ENCODE assay signal across 1 cellular context in the genomic region with DNA sequence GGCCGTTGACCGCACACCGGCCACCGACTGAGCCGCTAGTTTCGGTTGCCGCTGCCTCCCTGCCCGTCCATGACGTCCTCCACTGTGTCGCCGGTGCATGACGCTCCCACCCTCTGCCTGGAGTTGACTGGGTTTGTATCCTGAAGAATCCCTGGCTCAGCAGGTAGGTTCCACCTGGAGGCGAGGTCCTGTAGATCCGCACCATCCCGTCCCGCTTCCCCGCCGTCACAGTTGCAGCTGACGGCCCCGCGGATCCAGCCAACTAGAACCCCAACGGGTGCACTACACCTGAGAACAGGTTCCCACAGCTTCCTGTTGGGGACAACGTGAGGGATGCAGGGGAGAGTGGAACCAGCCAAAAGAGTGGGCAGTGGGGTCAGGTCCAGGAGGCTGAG.
TF ChIP-seq lines count a peak whose summit lies in the region.

No MANE protein-coding gene starts in this region.

TF ChIP-seq in K562, 482 proteins besides CTCF, POLR2A, EP300 and RAD21 (continued from another document and continues in another):
- TF ChIP-seq, protein P1, sequence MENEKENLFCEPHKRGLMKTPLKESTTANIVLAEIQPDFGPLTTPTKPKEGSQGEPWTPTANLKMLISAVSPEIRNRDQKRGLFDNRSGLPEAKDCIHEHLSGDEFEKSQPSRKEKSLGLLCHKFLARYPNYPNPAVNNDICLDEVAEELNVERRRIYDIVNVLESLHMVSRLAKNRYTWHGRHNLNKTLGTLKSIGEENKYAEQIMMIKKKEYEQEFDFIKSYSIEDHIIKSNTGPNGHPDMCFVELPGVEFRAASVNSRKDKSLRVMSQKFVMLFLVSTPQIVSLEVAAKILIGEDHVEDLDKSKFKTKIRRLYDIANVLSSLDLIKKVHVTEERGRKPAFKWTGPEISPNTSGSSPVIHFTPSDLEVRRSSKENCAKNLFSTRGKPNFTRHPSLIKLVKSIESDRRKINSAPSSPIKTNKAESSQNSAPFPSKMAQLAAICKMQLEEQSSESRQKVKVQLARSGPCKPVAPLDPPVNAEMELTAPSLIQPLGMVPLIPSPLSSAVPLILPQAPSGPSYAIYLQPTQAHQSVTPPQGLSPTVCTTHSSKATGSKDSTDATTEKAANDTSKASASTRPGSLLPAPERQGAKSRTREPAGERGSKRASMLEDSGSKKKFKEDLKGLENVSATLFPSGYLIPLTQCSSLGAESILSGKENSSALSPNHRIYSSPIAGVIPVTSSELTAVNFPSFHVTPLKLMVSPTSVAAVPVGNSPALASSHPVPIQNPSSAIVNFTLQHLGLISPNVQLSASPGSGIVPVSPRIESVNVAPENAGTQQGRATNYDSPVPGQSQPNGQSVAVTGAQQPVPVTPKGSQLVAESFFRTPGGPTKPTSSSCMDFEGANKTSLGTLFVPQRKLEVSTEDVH (IDR thresholded peaks at IDR 0.05; ENCODE audit: low read depth, partially characterized antibody) = no peak
- peak; percentile 33; the same call in 1 of the 2 replicates for TF ChIP-seq ZNF316 (IDR thresholded peaks at IDR 0.05)
- no peak; the same call in 1 of the 2 replicates for TF ChIP-seq CBX1 (IDR thresholded peaks at IDR 0.05; ENCODE audit: low read depth)
- peak; percentile 60; the same call in 1 of the 2 replicates for TF ChIP-seq SIN3B (IDR thresholded peaks at IDR 0.05; ENCODE audit: low read depth)
- no peak for TF ChIP-seq ZNF75A (CRISPR knock-in tag; IDR thresholded peaks at IDR 0.05)
- peak; percentile 89 for TF ChIP-seq ATF1 (CRISPR knock-in tag; IDR thresholded peaks at IDR 0.05)
- TF ChIP-seq ATF1 (tag; IDR thresholded peaks at IDR 0.05) = peak; percentile 91
- TF ChIP-seq, protein P2, sequence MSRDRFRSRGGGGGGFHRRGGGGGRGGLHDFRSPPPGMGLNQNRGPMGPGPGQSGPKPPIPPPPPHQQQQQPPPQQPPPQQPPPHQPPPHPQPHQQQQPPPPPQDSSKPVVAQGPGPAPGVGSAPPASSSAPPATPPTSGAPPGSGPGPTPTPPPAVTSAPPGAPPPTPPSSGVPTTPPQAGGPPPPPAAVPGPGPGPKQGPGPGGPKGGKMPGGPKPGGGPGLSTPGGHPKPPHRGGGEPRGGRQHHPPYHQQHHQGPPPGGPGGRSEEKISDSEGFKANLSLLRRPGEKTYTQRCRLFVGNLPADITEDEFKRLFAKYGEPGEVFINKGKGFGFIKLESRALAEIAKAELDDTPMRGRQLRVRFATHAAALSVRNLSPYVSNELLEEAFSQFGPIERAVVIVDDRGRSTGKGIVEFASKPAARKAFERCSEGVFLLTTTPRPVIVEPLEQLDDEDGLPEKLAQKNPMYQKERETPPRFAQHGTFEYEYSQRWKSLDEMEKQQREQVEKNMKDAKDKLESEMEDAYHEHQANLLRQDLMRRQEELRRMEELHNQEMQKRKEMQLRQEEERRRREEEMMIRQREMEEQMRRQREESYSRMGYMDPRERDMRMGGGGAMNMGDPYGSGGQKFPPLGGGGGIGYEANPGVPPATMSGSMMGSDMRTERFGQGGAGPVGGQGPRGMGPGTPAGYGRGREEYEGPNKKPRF (IDR thresholded peaks at IDR 0.05; ENCODE audit: low read depth, low read length) = no peak
- TF ChIP-seq FOXJ2 (tag; IDR thresholded peaks at IDR 0.05) = no peak
- no peak for TF ChIP-seq ZC3H8 (IDR thresholded peaks at IDR 0.05)
- TF ChIP-seq HNRNPUL1 (IDR thresholded peaks at IDR 0.05; ENCODE audit: low read length) = no peak
- no peak for TF ChIP-seq TAF15 (IDR thresholded peaks at IDR 0.05; ENCODE audit: low read depth, low read length)
- TF ChIP-seq, protein P3, sequence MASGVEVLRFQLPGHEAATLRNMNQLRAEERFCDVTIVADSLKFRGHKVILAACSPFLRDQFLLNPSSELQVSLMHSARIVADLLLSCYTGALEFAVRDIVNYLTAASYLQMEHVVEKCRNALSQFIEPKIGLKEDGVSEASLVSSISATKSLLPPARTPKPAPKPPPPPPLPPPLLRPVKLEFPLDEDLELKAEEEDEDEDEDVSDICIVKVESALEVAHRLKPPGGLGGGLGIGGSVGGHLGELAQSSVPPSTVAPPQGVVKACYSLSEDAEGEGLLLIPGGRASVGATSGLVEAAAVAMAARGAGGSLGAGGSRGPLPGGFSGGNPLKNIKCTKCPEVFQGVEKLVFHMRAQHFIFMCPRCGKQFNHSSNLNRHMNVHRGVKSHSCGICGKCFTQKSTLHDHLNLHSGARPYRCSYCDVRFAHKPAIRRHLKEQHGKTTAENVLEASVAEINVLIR (CRISPR knock-in tag; IDR thresholded peaks at IDR 0.05) = peak; percentile 44; the same call in 1 of the 2 replicates
- TF ChIP-seq, protein P4, sequence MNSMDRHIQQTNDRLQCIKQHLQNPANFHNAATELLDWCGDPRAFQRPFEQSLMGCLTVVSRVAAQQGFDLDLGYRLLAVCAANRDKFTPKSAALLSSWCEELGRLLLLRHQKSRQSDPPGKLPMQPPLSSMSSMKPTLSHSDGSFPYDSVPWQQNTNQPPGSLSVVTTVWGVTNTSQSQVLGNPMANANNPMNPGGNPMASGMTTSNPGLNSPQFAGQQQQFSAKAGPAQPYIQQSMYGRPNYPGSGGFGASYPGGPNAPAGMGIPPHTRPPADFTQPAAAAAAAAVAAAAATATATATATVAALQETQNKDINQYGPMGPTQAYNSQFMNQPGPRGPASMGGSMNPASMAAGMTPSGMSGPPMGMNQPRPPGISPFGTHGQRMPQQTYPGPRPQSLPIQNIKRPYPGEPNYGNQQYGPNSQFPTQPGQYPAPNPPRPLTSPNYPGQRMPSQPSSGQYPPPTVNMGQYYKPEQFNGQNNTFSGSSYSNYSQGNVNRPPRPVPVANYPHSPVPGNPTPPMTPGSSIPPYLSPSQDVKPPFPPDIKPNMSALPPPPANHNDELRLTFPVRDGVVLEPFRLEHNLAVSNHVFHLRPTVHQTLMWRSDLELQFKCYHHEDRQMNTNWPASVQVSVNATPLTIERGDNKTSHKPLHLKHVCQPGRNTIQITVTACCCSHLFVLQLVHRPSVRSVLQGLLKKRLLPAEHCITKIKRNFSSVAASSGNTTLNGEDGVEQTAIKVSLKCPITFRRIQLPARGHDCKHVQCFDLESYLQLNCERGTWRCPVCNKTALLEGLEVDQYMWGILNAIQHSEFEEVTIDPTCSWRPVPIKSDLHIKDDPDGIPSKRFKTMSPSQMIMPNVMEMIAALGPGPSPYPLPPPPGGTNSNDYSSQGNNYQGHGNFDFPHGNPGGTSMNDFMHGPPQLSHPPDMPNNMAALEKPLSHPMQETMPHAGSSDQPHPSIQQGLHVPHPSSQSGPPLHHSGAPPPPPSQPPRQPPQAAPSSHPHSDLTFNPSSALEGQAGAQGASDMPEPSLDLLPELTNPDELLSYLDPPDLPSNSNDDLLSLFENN (IDR thresholded peaks at IDR 0.05; ENCODE audit: low read depth in 2 of 2, low read length in 2 of 2) = no peak; a peak in 1 of 4 replicates
- no peak for TF ChIP-seq ZNF174 (CRISPR knock-in tag; IDR thresholded peaks at IDR 0.05)
- peak; percentile 97 for TF ChIP-seq CREM (IDR thresholded peaks at IDR 0.05; ENCODE audit: low read depth)
- no peak for TF ChIP-seq JUN (IDR thresholded peaks at IDR 0.05; ENCODE audit: borderline replicate concordance, low read depth, low read length)
- TF ChIP-seq JUN (CRISPR knock-in tag; IDR thresholded peaks at IDR 0.05; ENCODE audit: borderline replicate concordance) = 0 out of 2 replicates have a peak, but pooled peaks have one; percentile 19
- no peak for TF ChIP-seq SRSF7 (optimal IDR thresholded peaks at IDR 0.05; ENCODE audit: low read depth, low read length)
- TF ChIP-seq MAZ (CRISPR knock-in tag; conservative IDR thresholded peaks at IDR 0.05 in 1 of 2, IDR thresholded peaks at IDR 0.05 in 1 of 2) = no peak
- TF ChIP-seq NR2C2 (CRISPR knock-in tag; IDR thresholded peaks at IDR 0.05) = no peak
- TF ChIP-seq NR2C2 (tag; IDR thresholded peaks at IDR 0.05) = peak; percentile 14; the same call in 1 of the 2 replicates
- peak; percentile 5 for TF ChIP-seq SETDB1 (IDR thresholded peaks at IDR 0.05; ENCODE audit: low read length)
- no peak for TF ChIP-seq MYBL2 (IDR thresholded peaks at IDR 0.05; ENCODE audit: low read depth)
- no peak for TF ChIP-seq MYBL2 (CRISPR knock-in tag; IDR thresholded peaks at IDR 0.05; ENCODE audit: borderline replicate concordance)
- TF ChIP-seq POLR2AphosphoS5 (IDR thresholded peaks at IDR 0.05; ENCODE audit: control insufficient read depth, insufficient read depth, low read depth, low read length) = no peak
- no peak for TF ChIP-seq RFX5 (IDR thresholded peaks at IDR 0.05; ENCODE audit: low read depth, low read length)
- TF ChIP-seq ZNF785 (CRISPR knock-in tag; IDR thresholded peaks at IDR 0.05) = no peak
- no peak for TF ChIP-seq BRF1 (IDR thresholded peaks at IDR 0.05; ENCODE audit: borderline replicate concordance, extremely low read depth, insufficient read length)
- peak; percentile 64; the same call in 1 of the 2 replicates for TF ChIP-seq ZFX (CRISPR knock-in tag; IDR thresholded peaks at IDR 0.05)
- TF ChIP-seq ZBTB7A (IDR thresholded peaks at IDR 0.05; ENCODE audit: borderline replicate concordance, control insufficient read depth, low read depth, low read length) = no peak
- no peak for TF ChIP-seq RNF2 (IDR thresholded peaks at IDR 0.05)
- TF ChIP-seq, protein P5, sequence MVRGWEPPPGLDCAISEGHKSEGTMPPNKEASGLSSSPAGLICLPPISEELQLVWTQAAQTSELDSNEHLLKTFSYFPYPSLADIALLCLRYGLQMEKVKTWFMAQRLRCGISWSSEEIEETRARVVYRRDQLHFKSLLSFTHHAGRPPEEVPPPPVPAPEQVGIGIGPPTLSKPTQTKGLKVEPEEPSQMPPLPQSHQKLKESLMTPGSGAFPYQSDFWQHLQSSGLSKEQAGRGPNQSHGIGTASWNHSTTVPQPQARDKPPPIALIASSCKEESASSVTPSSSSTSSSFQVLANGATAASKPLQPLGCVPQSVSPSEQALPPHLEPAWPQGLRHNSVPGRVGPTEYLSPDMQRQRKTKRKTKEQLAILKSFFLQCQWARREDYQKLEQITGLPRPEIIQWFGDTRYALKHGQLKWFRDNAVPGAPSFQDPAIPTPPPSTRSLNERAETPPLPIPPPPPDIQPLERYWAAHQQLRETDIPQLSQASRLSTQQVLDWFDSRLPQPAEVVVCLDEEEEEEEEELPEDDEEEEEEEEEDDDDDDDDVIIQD (CRISPR knock-in tag; IDR thresholded peaks at IDR 0.05) = no peak
- no peak for TF ChIP-seq RFX1 (IDR thresholded peaks at IDR 0.05)
- no peak for TF ChIP-seq MTF1 (CRISPR knock-in tag; IDR thresholded peaks at IDR 0.05; ENCODE audit: borderline replicate concordance)
- no peak for TF ChIP-seq ARHGAP35 (IDR thresholded peaks at IDR 0.05; ENCODE audit: partially characterized antibody)
- no peak for TF ChIP-seq MEIS2 (IDR thresholded peaks at IDR 0.05; ENCODE audit: partially characterized antibody)
- no peak for TF ChIP-seq STAT5B (CRISPR knock-in tag; IDR thresholded peaks at IDR 0.05)
- TF ChIP-seq HIVEP1 (CRISPR knock-in tag; IDR thresholded peaks at IDR 0.05) = no peak
- TF ChIP-seq, protein P6, sequence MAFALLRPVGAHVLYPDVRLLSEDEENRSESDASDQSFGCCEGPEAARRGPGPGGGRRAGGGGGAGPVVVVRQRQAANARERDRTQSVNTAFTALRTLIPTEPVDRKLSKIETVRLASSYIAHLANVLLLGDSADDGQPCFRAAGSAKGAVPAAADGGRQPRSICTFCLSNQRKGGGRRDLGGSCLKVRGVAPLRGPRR (CRISPR knock-in tag; IDR thresholded peaks at IDR 0.05) = no peak
- no peak for TF ChIP-seq HDAC6 (IDR thresholded peaks at IDR 0.05; ENCODE audit: low read depth, low read length)
- peak; percentile 31; the same call in 1 of the 2 replicates for TF ChIP-seq POLR2G (IDR thresholded peaks at IDR 0.05; ENCODE audit: low read depth, low read length)
- TF ChIP-seq KAT7 (CRISPR knock-in tag; IDR thresholded peaks at IDR 0.05; ENCODE audit: borderline replicate concordance) = no peak; the same call in 1 of the 2 replicates
- no peak for TF ChIP-seq FOXM1 (IDR thresholded peaks at IDR 0.05; ENCODE audit: low read depth)
- TF ChIP-seq FOXM1 (CRISPR knock-in tag; IDR thresholded peaks at IDR 0.05; ENCODE audit: low read depth) = no peak
- TF ChIP-seq RUNX1 (IDR thresholded peaks at IDR 0.05; ENCODE audit: low read depth) = no peak
- no peak for TF ChIP-seq EHMT2 (IDR thresholded peaks at IDR 0.05)
- TF ChIP-seq ZNF766 (CRISPR knock-in tag; conservative IDR thresholded peaks at IDR 0.05) = 0 out of 2 replicates have a peak, but pooled peaks have one; percentile 28
- TF ChIP-seq CBFB (CRISPR knock-in tag; IDR thresholded peaks at IDR 0.05) = no peak
- TF ChIP-seq CHD1 (IDR thresholded peaks at IDR 0.05; ENCODE audit: low read length) = no peak
- TF ChIP-seq, protein P7, sequence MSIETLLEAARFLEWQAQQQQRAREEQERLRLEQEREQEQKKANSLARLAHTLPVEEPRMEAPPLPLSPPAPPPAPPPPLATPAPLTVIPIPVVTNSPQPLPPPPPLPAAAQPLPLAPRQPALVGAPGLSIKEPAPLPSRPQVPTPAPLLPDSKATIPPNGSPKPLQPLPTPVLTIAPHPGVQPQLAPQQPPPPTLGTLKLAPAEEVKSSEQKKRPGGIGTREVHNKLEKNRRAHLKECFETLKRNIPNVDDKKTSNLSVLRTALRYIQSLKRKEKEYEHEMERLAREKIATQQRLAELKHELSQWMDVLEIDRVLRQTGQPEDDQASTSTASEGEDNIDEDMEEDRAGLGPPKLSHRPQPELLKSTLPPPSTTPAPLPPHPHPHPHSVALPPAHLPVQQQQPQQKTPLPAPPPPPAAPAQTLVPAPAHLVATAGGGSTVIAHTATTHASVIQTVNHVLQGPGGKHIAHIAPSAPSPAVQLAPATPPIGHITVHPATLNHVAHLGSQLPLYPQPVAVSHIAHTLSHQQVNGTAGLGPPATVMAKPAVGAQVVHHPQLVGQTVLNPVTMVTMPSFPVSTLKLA (conservative IDR thresholded peaks at IDR 0.05) = no peak
- no peak for TF ChIP-seq POU5F1 (IDR thresholded peaks at IDR 0.05; ENCODE audit: borderline replicate concordance, low read depth, low read length, partially characterized antibody)
- TF ChIP-seq ZNF3 (CRISPR knock-in tag; IDR thresholded peaks at IDR 0.05) = no peak
- TF ChIP-seq TRIM24 (IDR thresholded peaks at IDR 0.05) = no peak
- no peak for TF ChIP-seq SREBF2 (CRISPR knock-in tag; IDR thresholded peaks at IDR 0.05)
- TF ChIP-seq, protein P8, sequence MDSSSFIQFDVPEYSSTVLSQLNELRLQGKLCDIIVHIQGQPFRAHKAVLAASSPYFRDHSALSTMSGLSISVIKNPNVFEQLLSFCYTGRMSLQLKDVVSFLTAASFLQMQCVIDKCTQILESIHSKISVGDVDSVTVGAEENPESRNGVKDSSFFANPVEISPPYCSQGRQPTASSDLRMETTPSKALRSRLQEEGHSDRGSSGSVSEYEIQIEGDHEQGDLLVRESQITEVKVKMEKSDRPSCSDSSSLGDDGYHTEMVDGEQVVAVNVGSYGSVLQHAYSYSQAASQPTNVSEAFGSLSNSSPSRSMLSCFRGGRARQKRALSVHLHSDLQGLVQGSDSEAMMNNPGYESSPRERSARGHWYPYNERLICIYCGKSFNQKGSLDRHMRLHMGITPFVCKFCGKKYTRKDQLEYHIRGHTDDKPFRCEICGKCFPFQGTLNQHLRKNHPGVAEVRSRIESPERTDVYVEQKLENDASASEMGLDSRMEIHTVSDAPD (CRISPR knock-in tag; IDR thresholded peaks at IDR 0.05) = no peak
- TF ChIP-seq, protein P9, sequence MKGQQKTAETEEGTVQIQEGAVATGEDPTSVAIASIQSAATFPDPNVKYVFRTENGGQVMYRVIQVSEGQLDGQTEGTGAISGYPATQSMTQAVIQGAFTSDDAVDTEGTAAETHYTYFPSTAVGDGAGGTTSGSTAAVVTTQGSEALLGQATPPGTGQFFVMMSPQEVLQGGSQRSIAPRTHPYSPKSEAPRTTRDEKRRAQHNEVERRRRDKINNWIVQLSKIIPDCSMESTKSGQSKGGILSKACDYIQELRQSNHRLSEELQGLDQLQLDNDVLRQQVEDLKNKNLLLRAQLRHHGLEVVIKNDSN (CRISPR knock-in tag; IDR thresholded peaks at IDR 0.05) = 0 out of 2 replicates have a peak, but pooled peaks have one; percentile 5
